12 cellular contexts compared by ENCODE assay signal in the genomic region with DNA sequence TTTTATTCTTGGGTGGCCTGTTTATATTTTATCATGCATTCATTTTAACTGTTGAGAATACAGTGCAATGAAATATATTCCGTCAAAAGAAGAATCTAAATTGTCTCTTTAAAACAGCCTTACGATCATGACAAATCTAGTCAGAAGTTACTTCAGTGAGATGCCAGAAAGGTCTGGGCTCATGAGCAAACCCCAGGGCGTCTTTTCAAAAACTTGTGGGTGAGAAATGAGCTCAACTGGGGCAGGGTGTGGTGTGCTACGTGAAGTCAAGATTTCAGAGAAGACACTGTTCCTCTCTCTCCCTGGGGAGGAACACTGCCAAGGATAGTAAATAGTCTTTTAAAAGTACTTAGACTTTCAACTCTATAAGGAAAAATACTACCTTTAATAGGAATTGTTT. TPM values are rescaled to one million over a fixed set of nuclear protein-coding genes. Genes with fewer than 3 reads are reported as not detected.
DNase-seq lines count a peak whose midpoint lies in the region; ATAC-seq, FAIRE-seq and TF ChIP-seq lines count a peak whose summit lies in the region.
"Had no signal": no experiment of that assay in that cellular context is flagged by ENCODE, and none has a peak within 500 bp of the region (broad histone marks: within the 10 kb centered on the region; RNA-seq: fewer than 3 reads in every experiment).

No MANE protein-coding gene starts in this region.

- peaks cover 11% of the 10 kb centered on the region; the same call in 1 of the 2 replicates for H3F3A ChIP-seq in PC-9 (ENCODE audit: insufficient read depth, low read depth)
- no peaks in the 10 kb centered on the region for H3F3A ChIP-seq in neural progenitor cell (ENCODE audit: low read depth)

- no peaks in the 10 kb centered on the region for H3K9me2 ChIP-seq in PC-9 (ENCODE audit: insufficient read depth)

- no peak for FAIRE-seq in D721Med (lab: Jason Lieb, UNC)
- FAIRE-seq: GM18507 had no signal

- no peak for TF ChIP-seq RAD21 in IMR-90 (IDR thresholded peaks at IDR 0.05; ENCODE audit: low read length)

- peak overlapping the region; percentile 42 for H2BK5ac ChIP-seq in IMR-90 (ENCODE audit: low read depth, low read length, poor library complexity, severe bottlenecking)

- H3K9ac ChIP-seq in IMR-90 (ENCODE audit: low read depth, low read length) (no peak overlapping the region), neural progenitor cell (no peak overlapping the region)

- no peak overlapping the region for H2BK120ac ChIP-seq in IMR-90 (ENCODE audit: low read depth, low read length)

- no peak for TF ChIP-seq POLR2A in IMR-90 (IDR thresholded peaks at IDR 0.05; ENCODE audit: low read depth, low read length)

- intact Hi-C loops in IMR-90 (cut with micrococcal nuclease) (no loop called here), PC-9 (cut with micrococcal nuclease; ENCODE audit: unreplicated experiment) (no loop called here)

- no peaks in the 10 kb centered on the region for H3K4me1 Mint-ChIP-seq in neural progenitor cell

- H2AK5ac ChIP-seq in IMR-90 (ENCODE audit: low read depth, low read length): no peak overlapping the region

- TF ChIP-seq CTCF in IMR-90 (conservative IDR thresholded peaks at IDR 0.05; ENCODE audit: low read depth, low read length) (no peak), PC-9 (conservative IDR thresholded peaks at IDR 0.05) (no peak), neural progenitor cell (IDR thresholded peaks at IDR 0.05) (no peak), D721Med (IDR thresholded peaks at IDR 0.05; ENCODE audit: insufficient read depth, missing control alignments) (no peak)

- peaks cover 2% of the 10 kb centered on the region for H3K27me3 Mint-ChIP-seq in neural progenitor cell (ENCODE audit: insufficient read depth, low read depth)
- H3K27me3 Mint-ChIP-seq: naive thymus-derived CD8-positive, alpha-beta T cell had no signal

- H3K79me1 ChIP-seq in IMR-90 (ENCODE audit: low read depth in 1 of 2, low read length in 2 of 2): no peaks in the 10 kb centered on the region

- H3K4me3 Mint-ChIP-seq in neural progenitor cell: no peak overlapping the region

- H3K36me3 ChIP-seq in IMR-90 (ENCODE audit: control insufficient read depth, insufficient read depth, low read length) (no peaks in the 10 kb centered on the region), PC-9 (ENCODE audit: low read depth) (no peaks in the 10 kb centered on the region), neural progenitor cell (no peaks in the 10 kb centered on the region)

- no peak overlapping the region for H3K27ac Mint-ChIP-seq in neural progenitor cell

- H4K91ac ChIP-seq in IMR-90 (ENCODE audit: insufficient read depth, low read depth, low read length): peak overlapping the region; percentile 42; the same call in 1 of the 2 replicates

- H3K18ac ChIP-seq in IMR-90 (ENCODE audit: low read depth, low read length): peak overlapping the region; percentile 3; the same call in 1 of the 2 replicates

- dilution Hi-C loops in IMR-90 (cut with HindIII; ENCODE audit: low sequenced_read_pairs, unreplicated experiment): no loop called here

- H3K4ac ChIP-seq in IMR-90 (ENCODE audit: low read depth, low read length): peak overlapping the region; percentile 51; the same call in 1 of the 2 replicates

- peak overlapping the region; percentile 42; the same call in 1 of the 2 replicates for H3K23ac ChIP-seq in IMR-90 (ENCODE audit: low read depth, low read length)

- BruUV-seq in IMR-90 (replicated peaks; lab: Mats Ljungman, UMichigan) (no TSS peak), PC-9 (replicated peaks; lab: Mats Ljungman, UMichigan) (no TSS peak)

- H3K9me3 ChIP-seq in IMR-90 (ENCODE audit: control insufficient read depth, insufficient read depth, low read length): no peaks in the 10 kb centered on the region
- peaks cover 5% of the 10 kb centered on the region; the same call in 1 of the 2 replicates for H3K9me3 ChIP-seq in PC-9 (ENCODE audit: insufficient read depth, low read depth)
- H3K9me3 ChIP-seq in neural progenitor cell (ENCODE audit: low read depth): no peaks in the 10 kb centered on the region

- peaks cover 2% of the 10 kb centered on the region for H3K9me3 Mint-ChIP-seq in neural progenitor cell

- H3K4me3 ChIP-seq in IMR-90 (ENCODE audit: insufficient read depth, low read depth, low read length) (no peak overlapping the region), PC-9 (no peak overlapping the region), neural progenitor cell (no peak overlapping the region)

- 30% methylated on average over 2 of the region's 4 CpGs; no CpG with 5 or more reads in 1 of the 2 experiments for WGBS in IMR-90 (ENCODE audit: extremely low coverage in 2 of 2, insufficient read length in 1 of 2), 2 experiments

- H2AK9ac ChIP-seq in IMR-90 (replicated peaks; ENCODE audit: low read depth, low read length, poor library complexity): no peak overlapping the region

- peak overlapping the region; percentile 4; the same call in 1 of the 2 replicates for H4K5ac ChIP-seq in IMR-90 (ENCODE audit: low read depth, low read length)

- H3K56ac ChIP-seq in IMR-90 (ENCODE audit: extremely low read depth, insufficient read depth, low read length): no peak overlapping the region

- H3K27ac ChIP-seq in IMR-90 (ENCODE audit: insufficient read depth, low read length) (no peak overlapping the region), caudate nucleus (ENCODE audit: low read depth, low read length) (no peak overlapping the region), PC-9 (no peak overlapping the region), neural progenitor cell (no peak overlapping the region)

- POLR2A ChIA-PET in IMR-90 (lab: Charles Lee; ENCODE audit: unreplicated experiment) (no interaction called here), PC-9 (lab: Charles Lee; ENCODE audit: unreplicated experiment) (no interaction called here)

- in situ Hi-C loops in IMR-90 (cut with MboI; ENCODE audit: low sequenced_read_pairs): no loop called here

- H3K27me3 ChIP-seq in IMR-90 (ENCODE audit: control insufficient read depth, insufficient read depth, low read length): no peaks in the 10 kb centered on the region
- no peaks in the 10 kb centered on the region for H3K27me3 ChIP-seq in PC-9 (ENCODE audit: insufficient read depth, low read depth)
- H3K27me3 ChIP-seq in neural progenitor cell: no peaks in the 10 kb centered on the region

- H4K20me1 ChIP-seq in IMR-90 (ENCODE audit: insufficient read depth, low read length): no peaks in the 10 kb centered on the region
- H4K20me1 ChIP-seq in PC-9 (ENCODE audit: insufficient read depth): no peaks in the 10 kb centered on the region
- no peaks in the 10 kb centered on the region for H4K20me1 ChIP-seq in neural progenitor cell (ENCODE audit: low read depth)

- H3K4me2 ChIP-seq in IMR-90 (ENCODE audit: low read depth, low read length): peak overlapping the region; percentile 39
- H3K4me2 ChIP-seq in PC-9: no peak overlapping the region
- H3K4me2 ChIP-seq in neural progenitor cell: no peak overlapping the region

- H3K79me2 ChIP-seq in PC-9 (ENCODE audit: low read depth): no peaks in the 10 kb centered on the region
- no peaks in the 10 kb centered on the region for H3K79me2 ChIP-seq in neural progenitor cell (ENCODE audit: low read depth)

- no peaks in the 10 kb centered on the region for H3K9me1 ChIP-seq in IMR-90 (ENCODE audit: insufficient read depth, low read length)

- peak overlapping the region; percentile 20; the same call in 1 of the 2 replicates for H2BK20ac ChIP-seq in IMR-90 (ENCODE audit: low read depth, low read length)

- H2BK15ac ChIP-seq in IMR-90 (ENCODE audit: low read depth, low read length): no peak overlapping the region

- CTCF ChIA-PET in IMR-90 (lab: Yijun Ruan, JAX) (no interaction called here), PC-9 (lab: Charles Lee) (no interaction called here)

- peak overlapping the region; percentile 68; the same call in 1 of the 2 replicates for H3K14ac ChIP-seq in IMR-90 (replicated peaks; ENCODE audit: low read depth, low read length)

- peak; percentile 59; the same call in 1 of the 2 replicates for ATAC-seq in IMR-90 (ENCODE audit: low read depth)
- ATAC-seq: naive thymus-derived CD8-positive, alpha-beta T cell had no signal

- H2AFZ ChIP-seq in IMR-90 (replicated peaks; ENCODE audit: low read length, poor library complexity) (peak overlapping the region; percentile 87), PC-9 (no peak overlapping the region), neural progenitor cell (replicated peaks) (no peak overlapping the region)

- peaks cover 2% of the 10 kb centered on the region for H3K36me3 Mint-ChIP-seq in neural progenitor cell

- peak; percentile 54 for DNase-seq in IMR-90
- peak in 31 of 61 donors; percentile 2 to 86 (median 15) for DNase-seq in caudate nucleus (lab: John Stamatoyannopoulos, UW)
- DNase-seq in iris pigment epithelial cell (ENCODE audit: low read depth): peak; percentile 63
- peak; percentile 76 for DNase-seq in stromal cell of bone marrow (ENCODE audit: low read depth)
- DNase-seq in PC-9: no peak
- DNase-seq in neural progenitor cell (ENCODE audit: low spot score): no peak
- DNase-seq in D721Med (ENCODE audit: insufficient read length, low spot score): no peak
- no peak for DNase-seq in NCI-H524 (lab: John Stamatoyannopoulos, UW)
- DNase-seq: DMS53; naive thymus-derived CD8-positive, alpha-beta T cell; OCI-M1 had no signal

- peaks cover 2% of the 10 kb centered on the region; the same call in 1 of the 2 replicates for H3K4me1 ChIP-seq in IMR-90 (ENCODE audit: control insufficient read depth, insufficient read depth, low read length)
- H3K4me1 ChIP-seq in PC-9 (replicated peaks; ENCODE audit: insufficient read depth): peaks cover 21% of the 10 kb centered on the region
- no peaks in the 10 kb centered on the region for H3K4me1 ChIP-seq in neural progenitor cell

- peak overlapping the region in 1 of 2 experiments; percentile 76; a peak in 2 of 4 replicates for H4K8ac ChIP-seq in IMR-90 (ENCODE audit: low read depth in 2 of 2, low read length in 2 of 2)

RNA-seq across cellular contexts. Expression of a gene that starts 13.4 kb away (rescaled TPM):
- total RNA-seq in IMR-90 (2012; rRNA removed) (196 and 255 TPM in 2 replicates), PC-9 (2021) (33.1 and 39.8 TPM in 2 replicates), neural progenitor cell (ENCODE audit: low replicate concordance) (34.8 and 57.1 TPM in 2 replicates)
- polyA plus RNA-seq in IMR-90 (2012; rRNA removed): 77.9 and 93.4 TPM in 2 replicates
- polyA plus RNA-seq in IMR-90 (2012; cell fraction: cytosol; rRNA removed): 14.1 and 26.1 TPM in 2 replicates
- polyA plus RNA-seq in IMR-90 (2012; cell fraction: nucleus; rRNA removed; ENCODE audit: low replicate concordance): 6.8 and 75.5 TPM in 2 replicates

RNA-seq across cellular contexts. Expression of a gene that starts 50.6 kb away (rescaled TPM):
- total RNA-seq in IMR-90 (2012; rRNA removed) (57.9 and 124 TPM in 2 replicates), PC-9 (2021) (34.8 and 49.5 TPM in 2 replicates), neural progenitor cell (ENCODE audit: low replicate concordance) (33.8 and 48.8 TPM in 2 replicates)
- 10.2 and 15.6 TPM in 2 replicates for polyA plus RNA-seq in IMR-90 (2012; rRNA removed)
- 1.9 and 3.0 TPM in 2 replicates for polyA plus RNA-seq in IMR-90 (2012; cell fraction: cytosol; rRNA removed)
- polyA plus RNA-seq in IMR-90 (2012; cell fraction: nucleus; rRNA removed; ENCODE audit: low replicate concordance): 1.6 and 9.1 TPM in 2 replicates

Comparison
In these comparisons a context has a peak if more than half of its experiments do, and no peak if none do; other contexts are left out.
1. DNase-seq: peak in IMR-90 (single experiment), caudate nucleus (31 of 61), iris pigment epithelial cell (single experiment) and stromal cell of bone marrow (single experiment); none in PC-9 (0 of 2), neural progenitor cell (single experiment), D721Med (single experiment) and NCI-H524 (0 of 2).